8 cellular contexts compared by ENCODE assay signal in the genomic region with DNA sequence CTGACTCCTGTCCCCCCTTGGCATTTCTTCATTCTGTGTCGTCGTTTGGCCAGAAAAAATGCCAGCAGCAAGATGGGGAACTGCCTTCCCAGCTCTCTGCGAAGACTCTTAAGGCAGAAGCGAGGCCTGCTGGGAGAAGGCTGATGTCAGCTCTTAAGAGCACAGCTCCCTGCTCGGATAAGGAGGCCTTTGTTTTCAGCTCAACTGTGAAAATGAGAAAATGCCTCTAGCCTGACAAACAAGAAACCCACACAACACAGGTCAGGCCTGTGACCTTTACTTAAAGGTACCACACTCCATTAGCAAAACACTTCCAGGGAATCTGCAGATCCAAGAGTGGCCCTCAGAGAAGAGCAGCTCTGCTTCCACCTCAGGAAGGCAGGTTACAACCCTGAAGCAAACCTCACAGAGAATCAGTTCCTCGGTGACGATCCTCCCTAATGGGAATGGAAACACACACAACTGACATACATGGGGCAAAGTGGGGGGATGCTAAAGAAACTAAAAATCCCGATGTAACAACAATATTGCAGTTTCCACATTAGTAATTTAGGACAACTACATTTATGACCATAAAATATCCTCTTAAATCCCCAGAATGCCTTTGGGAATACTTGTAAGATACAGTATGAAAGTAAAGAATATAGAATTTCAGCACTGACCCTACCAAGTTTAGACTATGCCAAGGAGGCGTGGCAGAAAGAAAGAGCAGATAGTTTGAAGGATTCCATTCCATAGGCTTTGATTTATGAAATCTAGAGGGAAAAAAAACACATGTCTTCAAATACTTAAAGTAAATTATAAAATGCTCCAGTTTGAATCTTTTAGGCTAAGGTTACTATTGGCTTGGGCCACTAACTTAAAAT. TPM values are rescaled to one million over a fixed set of nuclear protein-coding genes. Genes with fewer than 3 reads are reported as not detected.
DNase-seq lines count a peak whose midpoint lies in the region; ATAC-seq and TF ChIP-seq lines count a peak whose summit lies in the region.

No MANE protein-coding gene starts in this region.

- no peak for ATAC-seq in HG03097 (IDR thresholded peaks at IDR 0.05; ENCODE audit: low FRiP score, unreplicated experiment)

- H4K12ac ChIP-seq in trophoblast cell (ENCODE audit: low read depth, low read length) = peak overlapping the region; percentile 8

- H3K27ac Mint-ChIP-seq in activated CD4-positive, alpha-beta memory T cell treated with anti-CD3 and anti-CD28 coated beads, Interleukin-2, amount 10 ng/mL, durations not matched to agents 7 days and 5 days = no peak overlapping the region

- H3K9me3 Mint-ChIP-seq in activated CD4-positive, alpha-beta memory T cell treated with anti-CD3 and anti-CD28 coated beads, Interleukin-2, amount 10 ng/mL, durations not matched to agents 7 days and 5 days = peaks cover 3% of the 10 kb centered on the region

- no CpG with 5 or more reads among the region's 9 CpGs for WGBS in trophoblast cell (ENCODE audit: extremely low coverage, insufficient coverage, insufficient read length)

- H2BK120ac ChIP-seq in trophoblast cell (ENCODE audit: insufficient read depth, low read length, poor library complexity) = peak overlapping the region; percentile 18

- H3K4me1 ChIP-seq in trophoblast cell (ENCODE audit: control insufficient read depth in 1 of 2, insufficient read depth in 2 of 2, low read length in 2 of 2) = peaks cover 27 to 43% of the 10 kb centered on the region in 2 experiments

- H3K4me2 ChIP-seq in trophoblast cell (ENCODE audit: low read length) = peak overlapping the region; percentile 55

- H3K9ac ChIP-seq in trophoblast cell (ENCODE audit: low read length) = no peak overlapping the region

- CTCF ChIA-PET in activated CD4-positive, alpha-beta memory T cell treated with anti-CD3 and anti-CD28 coated beads, Interleukin-2, amount 10 ng/mL, durations not matched to agents 7 days and 5 days (lab: Charles Lee) = no interaction called here

- H3K18ac ChIP-seq in trophoblast cell (ENCODE audit: low read length) = no peak overlapping the region

- no peak overlapping the region for H3K4me3 Mint-ChIP-seq in activated CD4-positive, alpha-beta memory T cell treated with anti-CD3 and anti-CD28 coated beads, Interleukin-2, amount 10 ng/mL, durations not matched to agents 7 days and 5 days

- intact Hi-C loops in head of caudate nucleus (cut with DNase I) = loop anchor here (5.0 kb wide), 1 partner anchor 51 kb away; a partner anchor contains a TSS

- H3K27me3 ChIP-seq in WERI-Rb-1 (ENCODE audit: insufficient read depth, low read depth, severe bottlenecking) = no peaks in the 10 kb centered on the region
- H3K27me3 ChIP-seq in trophoblast cell (ENCODE audit: insufficient read depth, low read length) = no peaks in the 10 kb centered on the region

- H3K4ac ChIP-seq in trophoblast cell (ENCODE audit: low read depth, low read length) = no peak overlapping the region

- TF ChIP-seq CTCF in WERI-Rb-1 (IDR thresholded peaks at IDR 0.05; ENCODE audit: low read depth, low read length) = no peak

- H3K79me1 ChIP-seq in trophoblast cell (ENCODE audit: low read length) = peaks cover 20% of the 10 kb centered on the region

- H3K4me3 ChIP-seq in WERI-Rb-1 (ENCODE audit: low read depth, low read length) (no peak overlapping the region), trophoblast cell (ENCODE audit: low read depth, low read length) (no peak overlapping the region)

- H2AFZ ChIP-seq in trophoblast cell (ENCODE audit: insufficient read depth, low read length, poor library complexity) = peak overlapping the region; percentile 15

- no peak overlapping the region for H3K23ac ChIP-seq in trophoblast cell (ENCODE audit: low read length)

- peak overlapping the region; percentile 12; the same call in 1 of the 2 replicates for H3K27ac ChIP-seq in WERI-Rb-1
- H3K27ac ChIP-seq in trophoblast cell (ENCODE audit: low read depth, low read length) = peak overlapping the region; percentile 95

- H2BK5ac ChIP-seq in trophoblast cell (ENCODE audit: low read depth, low read length, poor library complexity) = peak overlapping the region; percentile 58

- POLR2A ChIA-PET in activated CD4-positive, alpha-beta memory T cell treated with anti-CD3 and anti-CD28 coated beads, Interleukin-2, amount 10 ng/mL, durations not matched to agents 7 days and 5 days (lab: Charles Lee) = no interaction called here

- H3K36me3 Mint-ChIP-seq in activated CD4-positive, alpha-beta memory T cell treated with anti-CD3 and anti-CD28 coated beads, Interleukin-2, amount 10 ng/mL, durations not matched to agents 7 days and 5 days (ENCODE audit: low read depth) = peaks cover 43% of the 10 kb centered on the region

- no peak overlapping the region for H2AK5ac ChIP-seq in trophoblast cell (ENCODE audit: low read length)

- peaks cover 28% of the 10 kb centered on the region for H3K4me1 Mint-ChIP-seq in activated CD4-positive, alpha-beta memory T cell treated with anti-CD3 and anti-CD28 coated beads, Interleukin-2, amount 10 ng/mL, durations not matched to agents 7 days and 5 days

- DNase-seq in H4 (ENCODE audit: low spot score) (peak; percentile 87), WERI-Rb-1 (no peak), head of caudate nucleus (peak; percentile 47 to 93 (median 81)), trophoblast cell (no peak), GOT3 (lab: John Stamatoyannopoulos, UW) (no peak), NCI-H1694 treated with DMSO at 0.1 percent for 48 hours (lab: John Stamatoyannopoulos, UW) (no peak)
- no peak for DNase-seq in activated CD4-positive, alpha-beta memory T cell treated with anti-CD3 and anti-CD28 coated beads, Interleukin-2, amount 10 ng/mL, durations not matched to agents 7 days and 5 days

- peak overlapping the region; percentile 60 for H4K91ac ChIP-seq in trophoblast cell (ENCODE audit: low read depth, low read length)

- H3K14ac ChIP-seq in trophoblast cell (ENCODE audit: low read length) = peak overlapping the region; percentile 18

- peaks cover 18% of the 10 kb centered on the region for H3K79me2 ChIP-seq in trophoblast cell (ENCODE audit: control insufficient read depth, insufficient read depth, low read length, poor library complexity)

- H4K8ac ChIP-seq in trophoblast cell (ENCODE audit: low read depth, low read length) = peak overlapping the region; percentile 30

- peak overlapping the region; percentile 12 for H2BK12ac ChIP-seq in trophoblast cell (ENCODE audit: low read length)

- H3K27me3 Mint-ChIP-seq in activated CD4-positive, alpha-beta memory T cell treated with anti-CD3 and anti-CD28 coated beads, Interleukin-2, amount 10 ng/mL, durations not matched to agents 7 days and 5 days = no peaks in the 10 kb centered on the region

- H3K9me3 ChIP-seq in WERI-Rb-1 (ENCODE audit: severe bottlenecking) = no peaks in the 10 kb centered on the region
- H3K9me3 ChIP-seq in trophoblast cell (ENCODE audit: insufficient read depth, low read depth, low read length) = no peaks in the 10 kb centered on the region

- H3K36me3 ChIP-seq in WERI-Rb-1 (peaks cover 54% of the 10 kb centered on the region), trophoblast cell (ENCODE audit: control insufficient read depth in 1 of 2, insufficient read depth in 2 of 2, low read length in 2 of 2) (peaks cover 6 to 10% of the 10 kb centered on the region in 2 experiments)

RNA-seq across cellular contexts. Expression of a gene that starts 52.1 kb away (rescaled TPM):
- 30.8 and 34.7 TPM in 2 replicates for total RNA-seq in H4 (2014; rRNA removed; shearing (Covaris generic))
- polyA plus RNA-seq in trophoblast cell (2013) = 44.1 and 47.0 TPM in 2 replicates
- 10 to 100 TPM; 47.8 to 49.2 TPM for total RNA-seq in activated CD4-positive, alpha-beta memory T cell treated with anti-CD3 and anti-CD28 coated beads, Interleukin-2, amount 10 ng/mL, durations not matched to agents 7 days and 5 days

Comparison
In these comparisons a context has a peak if more than half of its experiments do, and no peak if none do; other contexts are left out.
1. DNase-seq: peak in H4 (single experiment) and head of caudate nucleus (42 of 42); none in WERI-Rb-1 (single experiment), trophoblast cell (0 of 2), GOT3 (single experiment), activated CD4-positive, alpha-beta memory T cell treated with anti-CD3 and anti-CD28 coated beads, Interleukin-2, amount 10 ng/mL, durations not matched to agents 7 days and 5 days (single experiment) and NCI-H1694 treated with DMSO at 0.1 percent for 48 hours (single experiment).